ENCODE assay signal across 1 cellular context in genomic region chr16:2895813-2896212, GRCh38.
TF ChIP-seq lines count a peak whose summit lies in the region.

No MANE protein-coding gene starts in this region.

TF ChIP-seq in K562, 482 proteins besides CTCF, POLR2A, EP300 and RAD21:
- no peak for TF ChIP-seq ZNF121 (CRISPR knock-in tag; conservative IDR thresholded peaks at IDR 0.05)
- TF ChIP-seq ZC3H4 (CRISPR knock-in tag; IDR thresholded peaks at IDR 0.05; ENCODE audit: borderline replicate concordance), result 0 out of 2 replicates have a peak, but pooled peaks have one; percentile 33
- TF ChIP-seq ZNF324 (CRISPR knock-in tag; IDR thresholded peaks at IDR 0.05), result no peak
- no peak for TF ChIP-seq SMARCA4 (IDR thresholded peaks at IDR 0.05)
- no peak for TF ChIP-seq ZNF253 (CRISPR knock-in tag; conservative IDR thresholded peaks at IDR 0.05)
- no peak for TF ChIP-seq RNF219 (CRISPR knock-in tag; IDR thresholded peaks at IDR 0.05)
- no peak for TF ChIP-seq PCBP1 (IDR thresholded peaks at IDR 0.05; ENCODE audit: low read depth, low read length, poor library complexity, severe bottlenecking)
- TF ChIP-seq POU5F1 (IDR thresholded peaks at IDR 0.05; ENCODE audit: borderline replicate concordance, low read depth, low read length, partially characterized antibody), result no peak
- TF ChIP-seq ZBTB8A (IDR thresholded peaks at IDR 0.05; ENCODE audit: partially characterized antibody), result no peak
- TF ChIP-seq ZNF561 (CRISPR knock-in tag; conservative IDR thresholded peaks at IDR 0.05), result no peak
- peak in 1 of 2 experiments; percentile 17 for TF ChIP-seq E2F6 (IDR thresholded peaks at IDR 0.05; ENCODE audit: borderline replicate concordance in 1 of 2, extremely low read depth in 1 of 2, insufficient read depth in 1 of 2, insufficient read length in 1 of 2, low read depth in 1 of 2, low read length in 1 of 2, poor library complexity in 1 of 2, severe bottlenecking in 1 of 2)
- TF ChIP-seq ZNF609 (CRISPR knock-in tag; IDR thresholded peaks at IDR 0.05; ENCODE audit: borderline replicate concordance), result no peak
- TF ChIP-seq ARID3B (CRISPR knock-in tag; IDR thresholded peaks at IDR 0.05; ENCODE audit: borderline replicate concordance), result no peak
- TF ChIP-seq ARID1B (IDR thresholded peaks at IDR 0.05), result no peak
TF ChIP-seq in K562: peak in this region for 2.
